In the genomic region with DNA sequence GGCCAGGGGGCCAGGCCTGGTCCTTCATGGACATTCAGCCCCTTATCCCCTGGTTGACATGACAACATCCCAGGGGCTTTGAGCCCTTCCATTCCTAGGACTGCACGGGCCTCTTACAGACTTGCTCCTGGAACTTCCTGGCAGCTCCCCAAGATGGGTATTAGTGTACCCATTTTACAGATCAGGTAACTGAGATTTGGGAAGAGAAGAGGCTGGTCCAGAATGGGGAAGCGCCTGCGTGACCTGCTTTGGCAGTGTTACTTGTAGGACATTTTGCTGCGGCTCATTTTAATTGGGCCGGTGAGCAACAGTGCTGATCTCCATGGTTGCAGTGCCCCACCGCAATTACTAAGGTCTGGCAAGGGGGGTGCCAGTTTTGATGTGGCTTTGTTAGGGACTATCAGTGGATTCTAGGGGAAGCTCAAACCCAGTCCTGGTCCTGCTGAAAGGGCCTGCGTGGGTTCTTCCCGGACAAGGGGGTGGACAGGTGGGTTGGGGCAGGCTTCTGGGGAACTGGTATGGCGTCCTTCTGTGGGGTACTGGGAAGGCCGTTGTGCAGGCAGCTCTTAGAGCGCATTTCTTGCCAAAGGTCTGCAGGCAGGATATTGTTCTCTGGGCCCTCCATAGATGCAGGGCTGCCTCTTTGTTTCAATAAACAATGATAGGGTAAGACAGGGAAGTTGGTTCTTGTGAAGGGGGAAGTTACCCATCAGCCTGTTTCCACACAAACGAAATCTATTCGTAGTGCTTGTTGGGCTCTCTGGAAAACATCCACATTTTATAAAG, we compare ENCODE assay signal across 14 cellular contexts.
DNase-seq lines count a peak whose midpoint lies in the region; ATAC-seq, FAIRE-seq and TF ChIP-seq lines count a peak whose summit lies in the region.
"Had no signal": no experiment of that assay in that cellular context is flagged by ENCODE, and none has a peak within 500 bp of the region (broad histone marks: within the 10 kb centered on the region; RNA-seq: fewer than 3 reads in every experiment).

No MANE protein-coding gene starts in this region.

- no peak overlapping the region for H3K27ac ChIP-seq in A549
- peak overlapping the region; percentile 18 to 29 for H3K27ac ChIP-seq in esophagus (ENCODE audit: low read depth in 2 of 2, low read length in 1 of 2)
- peak overlapping the region; percentile 46 for H3K27ac ChIP-seq in neural progenitor cell

- no peaks in the 10 kb centered on the region for H3K36me3 Mint-ChIP-seq in neural progenitor cell

- no peak for DNase-seq in A549 (ENCODE audit: low read depth in 1 of 2, low spot score in 1 of 2)
- peak; percentile 43 to 87 for DNase-seq in NOMO-1 (lab: John Stamatoyannopoulos, UW; ENCODE audit: unreplicated experiment in 2 of 2)
- peak; percentile 45 for DNase-seq in neural progenitor cell (ENCODE audit: low spot score)
- DNase-seq in NCI-H2196 treated with DMSO at 0.1 percent for 48 hours (lab: John Stamatoyannopoulos, UW; ENCODE audit: unreplicated experiment): no peak
- DNase-seq in GM19240 (ENCODE audit: insufficient read length, low spot score): no peak
- DNase-seq in LoVo (ENCODE audit: low spot score): no peak
- DNase-seq: activated CD4-positive, CD25-positive, alpha-beta regulatory T cell treated with anti-CD3 and anti-CD28 coated beads, Interleukin-2, amount 50 U/mL, for 72 hours; activated T-cell treated with anti-CD3 and anti-CD28 coated beads, Interleukin-2, amount 50 U/mL, for 1 hour; colonic mucosa; NCI-H1694; thyroid gland had no signal

- POLR2A ChIA-PET in A549 (lab: Yijun Ruan, JAX): no interaction called here

- no peak for TF ChIP-seq CTCF in A549 (IDR thresholded peaks at IDR 0.05)
- TF ChIP-seq CTCF in neural progenitor cell (IDR thresholded peaks at IDR 0.05): no peak

- H3K4me1 ChIP-seq in A549 (peaks cover 15% of the 10 kb centered on the region), esophagus (ENCODE audit: control insufficient read depth in 2 of 2, insufficient read depth in 2 of 2, low read length in 1 of 2) (peaks cover 3% of the 10 kb centered on the region in 2 donors), neural progenitor cell (peaks cover 20% of the 10 kb centered on the region)
- H3K4me1 ChIP-seq: colonic mucosa had no signal

- H3K79me2 ChIP-seq in neural progenitor cell (ENCODE audit: low read depth): no peaks in the 10 kb centered on the region

- no peak for TF ChIP-seq POLR2A in A549 (IDR thresholded peaks at IDR 0.05; ENCODE audit: low read length)

- H3K27ac Mint-ChIP-seq in neural progenitor cell: no peak overlapping the region

- ATAC-seq in A549 (no peak), GM21529 (IDR thresholded peaks at IDR 0.05; ENCODE audit: unreplicated experiment) (no peak)
- ATAC-seq: SK-N-SH treated with all-trans-retinoic acid at 6 μM for 48 hours had no signal

- no peak overlapping the region for H3K4me3 Mint-ChIP-seq in neural progenitor cell

- H3K27me3 Mint-ChIP-seq in neural progenitor cell (ENCODE audit: insufficient read depth, low read depth): peaks cover 5% of the 10 kb centered on the region

- H3K9me3 ChIP-seq in A549: no peaks in the 10 kb centered on the region
- no peaks in the 10 kb centered on the region for H3K9me3 ChIP-seq in esophagus (ENCODE audit: control insufficient read depth in 2 of 2, insufficient read depth in 1 of 2, low read depth in 1 of 2, low read length in 1 of 2)
- H3K9me3 ChIP-seq in neural progenitor cell (ENCODE audit: low read depth): no peaks in the 10 kb centered on the region
- H3K9me3 ChIP-seq: colonic mucosa, thyroid gland had no signal

- H3K4me2 ChIP-seq in A549 (no peak overlapping the region), neural progenitor cell (peak overlapping the region; percentile 27)

- peaks cover 39% of the 10 kb centered on the region for H3K4me1 Mint-ChIP-seq in neural progenitor cell

- no peak overlapping the region for H3K4me3 ChIP-seq in A549
- H3K4me3 ChIP-seq in esophagus (ENCODE audit: low read depth in 1 of 2, low read length in 2 of 2): no peak overlapping the region
- H3K4me3 ChIP-seq in neural progenitor cell: no peak overlapping the region
- H3K4me3 ChIP-seq: colonic mucosa, thyroid gland had no signal

- 91% methylated on average over 13 of the region's 13 CpGs for WGBS in A549 (ENCODE audit: missing lambda C conversion rate)
- WGBS in esophagus, 2 donors: 80 to 83% methylated on average over 13 of the region's 13 CpGs

- peaks cover 0 to 2% of the 10 kb centered on the region in 2 donors for H3K36me3 ChIP-seq in esophagus (ENCODE audit: control insufficient read depth in 2 of 2, insufficient read depth in 2 of 2, low read length in 1 of 2)
- no peaks in the 10 kb centered on the region for H3K36me3 ChIP-seq in neural progenitor cell
- H3K36me3 ChIP-seq: colonic mucosa, thyroid gland had no signal

- H2AFZ ChIP-seq in neural progenitor cell (replicated peaks): peak overlapping the region; percentile 68

- H3K9me3 Mint-ChIP-seq in neural progenitor cell: no peaks in the 10 kb centered on the region

- no peak for TF ChIP-seq EP300 in A549 (IDR thresholded peaks at IDR 0.05)

- TF ChIP-seq RAD21 in A549 (conservative IDR thresholded peaks at IDR 0.05 in 1 of 2, IDR thresholded peaks at IDR 0.05 in 1 of 2): no peak

- no peak for FAIRE-seq in A549 (lab: Jason Lieb, UNC)

- peaks cover 9% of the 10 kb centered on the region for H3F3A ChIP-seq in neural progenitor cell (ENCODE audit: low read depth)

- CTCF ChIA-PET in A549 (lab: Yijun Ruan, JAX): interaction anchor here (0.8 to 4.1 kb wide), 5 partner anchors 13 to 206 kb away, joined by 3 to 22 read pairs (median 9); a partner anchor contains a TSS

- no peak overlapping the region for H3K9ac ChIP-seq in neural progenitor cell

- H3K27me3 ChIP-seq in esophagus (ENCODE audit: control insufficient read depth in 1 of 2, insufficient read depth in 2 of 2, low read length in 2 of 2) (no peaks in the 10 kb centered on the region), neural progenitor cell (no peaks in the 10 kb centered on the region)
- H3K27me3 ChIP-seq: colonic mucosa, thyroid gland had no signal

- no peaks in the 10 kb centered on the region for H4K20me1 ChIP-seq in neural progenitor cell (ENCODE audit: low read depth)

TF ChIP-seq in A549, 52 proteins besides CTCF, POLR2A, EP300 and RAD21:
- no peak for TF ChIP-seq NR3C1 (IDR thresholded peaks at IDR 0.05)
- TF ChIP-seq KDM1A (IDR thresholded peaks at IDR 0.05; ENCODE audit: low read depth): peak; percentile 79; the same call in 1 of the 2 replicates
- TF ChIP-seq, protein P1, sequence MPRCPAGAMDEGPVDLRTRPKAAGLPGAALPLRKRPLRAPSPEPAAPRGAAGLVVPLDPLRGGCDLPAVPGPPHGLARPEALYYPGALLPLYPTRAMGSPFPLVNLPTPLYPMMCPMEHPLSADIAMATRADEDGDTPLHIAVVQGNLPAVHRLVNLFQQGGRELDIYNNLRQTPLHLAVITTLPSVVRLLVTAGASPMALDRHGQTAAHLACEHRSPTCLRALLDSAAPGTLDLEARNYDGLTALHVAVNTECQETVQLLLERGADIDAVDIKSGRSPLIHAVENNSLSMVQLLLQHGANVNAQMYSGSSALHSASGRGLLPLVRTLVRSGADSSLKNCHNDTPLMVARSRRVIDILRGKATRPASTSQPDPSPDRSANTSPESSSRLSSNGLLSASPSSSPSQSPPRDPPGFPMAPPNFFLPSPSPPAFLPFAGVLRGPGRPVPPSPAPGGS (IDR thresholded peaks at IDR 0.05): no peak
- no peak for TF ChIP-seq MAZ (IDR thresholded peaks at IDR 0.05; ENCODE audit: borderline replicate concordance, low read depth, low read length)
- no peak for TF ChIP-seq PHF8 (IDR thresholded peaks at IDR 0.05; ENCODE audit: borderline replicate concordance, low read depth)

Comparison
In these comparisons a context has a peak if more than half of its experiments do, and no peak if none do; other contexts are left out.
1. DNase-seq: peak in NOMO-1 (2 of 2) and neural progenitor cell (single experiment); none in A549 (0 of 2), NCI-H2196 treated with DMSO at 0.1 percent for 48 hours (single experiment), GM19240 (single experiment) and LoVo (single experiment).
2. H3K27ac ChIP-seq: peak in esophagus (2 of 2) and neural progenitor cell (single experiment); none in A549 (0 of 2).